ENCODE assay signal across 23 cellular contexts in genomic region chr4:183253451-183253850, GRCh38.
A peak's percentile ranks its signal among the peaks of the same experiment; 100 is the strongest.
DNase-seq lines count a peak whose midpoint lies in the region; ATAC-seq, FAIRE-seq and TF ChIP-seq lines count a peak whose summit lies in the region.
"Had no signal": no experiment of that assay in that cellular context is flagged by ENCODE, and none has a peak within 500 bp of the region (broad histone marks: within the 10 kb centered on the region; RNA-seq: fewer than 3 reads in every experiment).

No MANE protein-coding gene starts in this region.

- H3K4me3 ChIP-seq in liver (ENCODE audit: low read depth in 1 of 3, low read length in 3 of 3): no peak overlapping the region
- no peak overlapping the region for H3K4me3 ChIP-seq in HepG2 (replicated peaks in 1 of 3; ENCODE audit: insufficient read depth in 1 of 3, low read depth in 2 of 3, low read length in 3 of 3)
- H3K4me3 ChIP-seq in lung: no peak overlapping the region
- H3K4me3 ChIP-seq in upper lobe of right lung: no peak overlapping the region
- H3K4me3 ChIP-seq: PC-9, SJSA1 had no signal

- BruUV-seq in HepG2 (replicated peaks; lab: Mats Ljungman, UMichigan): no TSS peak

- H3K4me2 ChIP-seq in HepG2 (ENCODE audit: low read depth, low read length): no peak overlapping the region
- H3K4me2 ChIP-seq: KMS-11, PC-9 had no signal

- ATAC-seq in HepG2 (no peak), lung (ENCODE audit: insufficient read depth, low FRiP score) (peak; percentile 45), upper lobe of right lung (peak; percentile 78), GM21447 (IDR thresholded peaks at IDR 0.05; ENCODE audit: unreplicated experiment) (no peak)
- ATAC-seq: HCT116 had no signal

- DNase-seq in HepG2 (ENCODE audit: low spot score) (no peak), lung (ENCODE audit: low spot score) (no peak), upper lobe of right lung (no peak), 8988T (no peak), AG08395 (ENCODE audit: low spot score) (no peak)
- DNase-seq: ACHN, MM.1S, NCI-H1417, NCI-H1694 treated with DMSO at 0.1 percent for 48 hours, NCI-H2081, NCI-H2227 treated with DMSO at 0.1 percent for 48 hours, NCI-H526 treated with DMSO at 0.1 percent for 48 hours, PC-9, Right ventricle myocardium superior, RPMI8226 had no signal

- H3K27me3 ChIP-seq in liver (ENCODE audit: control insufficient read depth in 4 of 4, insufficient read depth in 4 of 4, low read length in 3 of 4) (no peaks in the 10 kb centered on the region), HepG2 (ENCODE audit: control insufficient read depth in 1 of 2, insufficient read depth in 2 of 2, low read length in 2 of 2) (no peaks in the 10 kb centered on the region), lung (ENCODE audit: control insufficient read depth, insufficient read depth) (no peaks in the 10 kb centered on the region), upper lobe of right lung (no peaks in the 10 kb centered on the region)
- H3K27me3 ChIP-seq: SJSA1 had no signal

- no peaks in the 10 kb centered on the region for H3K79me2 ChIP-seq in HepG2 (ENCODE audit: insufficient read depth, low read length)

- no peak overlapping the region for H3K9ac ChIP-seq in liver (ENCODE audit: low read depth in 1 of 2, low read length in 2 of 2)
- no peak overlapping the region for H3K9ac ChIP-seq in HepG2 (ENCODE audit: insufficient read depth, low read depth, low read length)
- H3K9ac ChIP-seq: KMS-11 had no signal

- no peaks in the 10 kb centered on the region; the same call in 1 of the 2 replicates for H4K20me1 ChIP-seq in HepG2 (ENCODE audit: insufficient read depth, low read length)

- H2AFZ ChIP-seq in HepG2 (ENCODE audit: low read length): no peak overlapping the region
- H2AFZ ChIP-seq: PC-9 had no signal

- H3K27ac ChIP-seq in liver (ENCODE audit: low read depth in 1 of 2, low read length in 2 of 2) (peak overlapping the region; percentile 48 to 64), HepG2 (ENCODE audit: extremely low read length, insufficient read depth, low read length) (no peak overlapping the region), lung (ENCODE audit: low read depth in 1 of 2, low read length in 1 of 2) (no peak overlapping the region), upper lobe of right lung (no peak overlapping the region)
- H3K27ac ChIP-seq: 22Rv1, KMS-11, PC-9, SJSA1 had no signal

- CTCF ChIA-PET in HepG2 (lab: Yijun Ruan, JAX; ENCODE audit: low intra/inter-chr PET ratio, low total read pairs): no interaction called here

- in situ Hi-C loops in HepG2 (cut with HindIII; ENCODE audit: extremely low pct_ligation_motif_present, low pct_unique_long_range_greater_than_20kb): no loop called here

- no peak for TF ChIP-seq POLR2A in HepG2 (IDR thresholded peaks at IDR 0.05; ENCODE audit: insufficient read depth in 1 of 2, low read depth in 2 of 2, low read length in 2 of 2)

- TF ChIP-seq RAD21 in liver (IDR thresholded peaks at IDR 0.05) (peak in 1 of 2 donors; percentile 39), HepG2 (CRISPR knock-in tag; IDR thresholded peaks at IDR 0.05) (no peak)

- no peak for TF ChIP-seq CTCF in liver (IDR thresholded peaks at IDR 0.05; ENCODE audit: low read depth, low read length, missing input control)
- no peak for TF ChIP-seq CTCF in HepG2 (CRISPR knock-in tag; IDR thresholded peaks at IDR 0.05)
- no peak for TF ChIP-seq CTCF in lung (IDR thresholded peaks at IDR 0.05; ENCODE audit: control extremely low read depth, extremely low read depth)
- no peak for TF ChIP-seq CTCF in upper lobe of right lung (IDR thresholded peaks at IDR 0.05)

- POLR2A ChIA-PET in HepG2 (lab: Yijun Ruan, JAX): no interaction called here

- 7% methylated on average over 1 of the region's 1 CpG for WGBS in liver
- 82% methylated on average over 1 of the region's 1 CpG for WGBS in HepG2 (ENCODE audit: low lambda C conversion rate)
- 40 to 81% methylated on average over 1 of the region's 1 CpG for WGBS in lung, 2 donors

- TF ChIP-seq EP300 in HepG2 (IDR thresholded peaks at IDR 0.05; ENCODE audit: low read depth in 2 of 2, low read length in 2 of 2) (no peak), HepG2 (CRISPR knock-in tag; IDR thresholded peaks at IDR 0.05; ENCODE audit: borderline replicate concordance) (no peak)

- H3K36me3 ChIP-seq in liver (ENCODE audit: control insufficient read depth in 4 of 4, insufficient read depth in 3 of 4, low read depth in 1 of 4, low read length in 3 of 4) (no peaks in the 10 kb centered on the region), HepG2 (replicated peaks in 1 of 2; ENCODE audit: control insufficient read depth in 1 of 2, insufficient read depth in 2 of 2, low read length in 2 of 2) (peaks cover 32 to 82% of the 10 kb centered on the region in 2 experiments), lung (ENCODE audit: control insufficient read depth in 2 of 2, insufficient read depth in 2 of 2, low read length in 2 of 2) (peaks cover 10 to 18% of the 10 kb centered on the region in 2 donors), upper lobe of right lung (peaks cover 19% of the 10 kb centered on the region)

- peaks cover 5 to 56% (median 34%) of the 10 kb centered on the region in 4 donors for H3K4me1 ChIP-seq in liver (ENCODE audit: control insufficient read depth in 4 of 4, insufficient read depth in 4 of 4, low read length in 3 of 4)
- no peaks in the 10 kb centered on the region for H3K4me1 ChIP-seq in HepG2 (ENCODE audit: insufficient read depth, low read length)
- H3K4me1 ChIP-seq in lung (ENCODE audit: control insufficient read depth in 2 of 2, insufficient read depth in 2 of 2, low read length in 2 of 2): peaks cover 0 to 4% of the 10 kb centered on the region in 2 donors
- no peaks in the 10 kb centered on the region for H3K4me1 ChIP-seq in upper lobe of right lung

- intact Hi-C loops in HepG2 (cut with micrococcal nuclease; ENCODE audit: unreplicated experiment) (no loop called here), upper lobe of right lung (cut with DNase I) (no loop called here)

- no peak for FAIRE-seq in HepG2 (lab: Jason Lieb, UNC)
- FAIRE-seq: GM18507, H1 had no signal

- H3K9me3 ChIP-seq in liver (ENCODE audit: control insufficient read depth in 4 of 4, low read length in 3 of 4): no peaks in the 10 kb centered on the region
- no peaks in the 10 kb centered on the region for H3K9me3 ChIP-seq in HepG2 (ENCODE audit: low read length)
- H3K9me3 ChIP-seq in lung (ENCODE audit: control insufficient read depth in 2 of 2, insufficient read depth in 1 of 2, low read length in 1 of 2): no peaks in the 10 kb centered on the region
- H3K9me3 ChIP-seq in upper lobe of right lung: no peaks in the 10 kb centered on the region
- H3K9me3 ChIP-seq: SJSA1 had no signal

TF ChIP-seq in liver, 16 proteins besides CTCF, POLR2A, EP300 and RAD21 (continues in another document):
- TF ChIP-seq EGR1 (IDR thresholded peaks at IDR 0.05; ENCODE audit: low read depth in 2 of 2) (no peak), FOXA2 (IDR thresholded peaks at IDR 0.05) (peak; percentile 89), RXRA (IDR thresholded peaks at IDR 0.05) (peak; percentile 65 to 66), JUND (IDR thresholded peaks at IDR 0.05) (peak in 1 of 2 donors; percentile 12), HNF4G (IDR thresholded peaks at IDR 0.05) (no peak), FOXA1 (IDR thresholded peaks at IDR 0.05) (peak; percentile 64), GABPA (IDR thresholded peaks at IDR 0.05 in 1 of 2, conservative IDR thresholded peaks at IDR 0.05 in 1 of 2) (no peak)
- TF ChIP-seq, protein P1, sequence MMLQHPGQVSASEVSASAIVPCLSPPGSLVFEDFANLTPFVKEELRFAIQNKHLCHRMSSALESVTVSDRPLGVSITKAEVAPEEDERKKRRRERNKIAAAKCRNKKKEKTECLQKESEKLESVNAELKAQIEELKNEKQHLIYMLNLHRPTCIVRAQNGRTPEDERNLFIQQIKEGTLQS (IDR thresholded peaks at IDR 0.05): no peak

TF ChIP-seq in HepG2, 621 proteins besides CTCF, POLR2A, EP300 and RAD21 (continues in another document):
- TF ChIP-seq MYNN (CRISPR knock-in tag; IDR thresholded peaks at IDR 0.05; ENCODE audit: low read depth) (no peak), TCF7 (IDR thresholded peaks at IDR 0.05; ENCODE audit: low read depth) (no peak), POGK (CRISPR knock-in tag; conservative IDR thresholded peaks at IDR 0.05) (no peak), ZNF10 (CRISPR knock-in tag; IDR thresholded peaks at IDR 0.05; ENCODE audit: borderline replicate concordance, low read depth) (no peak), ZNF773 (CRISPR knock-in tag; IDR thresholded peaks at IDR 0.05; ENCODE audit: borderline replicate concordance) (no peak), KDM3A (CRISPR knock-in tag; IDR thresholded peaks at IDR 0.05; ENCODE audit: low read depth) (no peak)
- TF ChIP-seq, protein P2, sequence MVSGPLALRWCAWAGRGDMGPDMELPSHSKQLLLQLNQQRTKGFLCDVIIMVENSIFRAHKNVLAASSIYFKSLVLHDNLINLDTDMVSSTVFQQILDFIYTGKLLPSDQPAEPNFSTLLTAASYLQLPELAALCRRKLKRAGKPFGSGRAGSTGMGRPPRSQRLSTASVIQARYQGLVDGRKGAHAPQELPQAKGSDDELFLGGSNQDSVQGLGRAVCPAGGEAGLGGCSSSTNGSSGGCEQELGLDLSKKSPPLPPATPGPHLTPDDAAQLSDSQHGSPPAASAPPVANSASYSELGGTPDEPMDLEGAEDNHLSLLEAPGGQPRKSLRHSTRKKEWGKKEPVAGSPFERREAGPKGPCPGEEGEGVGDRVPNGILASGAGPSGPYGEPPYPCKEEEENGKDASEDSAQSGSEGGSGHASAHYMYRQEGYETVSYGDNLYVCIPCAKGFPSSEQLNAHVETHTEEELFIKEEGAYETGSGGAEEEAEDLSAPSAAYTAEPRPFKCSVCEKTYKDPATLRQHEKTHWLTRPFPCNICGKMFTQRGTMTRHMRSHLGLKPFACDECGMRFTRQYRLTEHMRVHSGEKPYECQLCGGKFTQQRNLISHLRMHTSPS (CRISPR knock-in tag; IDR thresholded peaks at IDR 0.05; ENCODE audit: low read depth): no peak

Comparison
In these comparisons a context has a peak if more than half of its experiments do, and no peak if none do; other contexts are left out.
1. H3K27ac ChIP-seq: peak in liver (2 of 2); none in HepG2 (single experiment), lung (0 of 2) and upper lobe of right lung (single experiment).
2. ATAC-seq: peak in lung (single experiment) and upper lobe of right lung (single experiment); none in HepG2 (single experiment) and GM21447 (single experiment).